Comparison of ENCODE assay signal across 8 cellular contexts in genomic region chr7:55546826-55547225, GRCh38. TPM values are rescaled to one million over a fixed set of nuclear protein-coding genes. Genes with fewer than 3 reads are reported as not detected.
DNase-seq lines count a peak whose midpoint lies in the region; ATAC-seq and TF ChIP-seq lines count a peak whose summit lies in the region.

No MANE protein-coding gene starts in this region.

- H3K36me3 ChIP-seq in OCI-LY3 (replicated peaks; ENCODE audit: low read depth, low read length) (peaks cover 28% of the 10 kb centered on the region), lower lobe of right lung (no peaks in the 10 kb centered on the region), H7 (replicated peaks; ENCODE audit: control insufficient read depth, insufficient read depth, low read length) (no peaks in the 10 kb centered on the region)

- H3K27ac ChIP-seq in OCI-LY3 (ENCODE audit: low read length) = peak overlapping the region; percentile 96
- no peak overlapping the region for H3K27ac ChIP-seq in lower lobe of right lung

- ATAC-seq in HG02642 (IDR thresholded peaks at IDR 0.05; ENCODE audit: poor library complexity, unreplicated experiment) (peak; percentile 29), lower lobe of right lung (peak; percentile 76 to 90)

- DNase-seq in NCI-H345 (lab: John Stamatoyannopoulos, UW) = peak; percentile 31
- no peak for DNase-seq in NCI-H345 treated with DMSO at 0.1 percent for 48 hours (lab: John Stamatoyannopoulos, UW; ENCODE audit: unreplicated experiment)
- peak; percentile 93 for DNase-seq in cerebellar cortex (ENCODE audit: low spot score)
- DNase-seq in lower lobe of right lung = peak; percentile 66
- no peak for DNase-seq in effector CD4-positive, alpha-beta T cell
- no peak for DNase-seq in H7

- peak overlapping the region; percentile 78 for H3K9ac ChIP-seq in OCI-LY3 (ENCODE audit: low read length)

- H2AFZ ChIP-seq in OCI-LY3 (ENCODE audit: low read depth, low read length) = no peak overlapping the region

- H3K9me3 ChIP-seq in OCI-LY3 (ENCODE audit: insufficient read depth, low read length) (no peaks in the 10 kb centered on the region), lower lobe of right lung (no peaks in the 10 kb centered on the region)

- peak overlapping the region; percentile 99 for H3K4me2 ChIP-seq in OCI-LY3 (ENCODE audit: low read length)

- H3K4me3 ChIP-seq in OCI-LY3 (ENCODE audit: low read length) (peak overlapping the region; percentile 74), lower lobe of right lung (no peak overlapping the region), H7 (ENCODE audit: insufficient read depth, low read depth, low read length) (no peak overlapping the region)

- no peak for TF ChIP-seq CTCF in OCI-LY3 (IDR thresholded peaks at IDR 0.05; ENCODE audit: low read depth, low read length)
- no peak for TF ChIP-seq CTCF in lower lobe of right lung (IDR thresholded peaks at IDR 0.05)

- peaks cover 100% of the 10 kb centered on the region for H3K79me2 ChIP-seq in OCI-LY3 (ENCODE audit: low read length)

- H3K4me1 ChIP-seq in OCI-LY3 (ENCODE audit: low read length) = peaks cover 89% of the 10 kb centered on the region
- peaks cover 21% of the 10 kb centered on the region for H3K4me1 ChIP-seq in lower lobe of right lung

- H3K27me3 ChIP-seq in OCI-LY3 (ENCODE audit: low read depth, low read length) = no peaks in the 10 kb centered on the region
- H3K27me3 ChIP-seq in lower lobe of right lung (ENCODE audit: low read depth) = no peaks in the 10 kb centered on the region
- no peaks in the 10 kb centered on the region for H3K27me3 ChIP-seq in H7 (ENCODE audit: control insufficient read depth, insufficient read depth, low read length)

- peaks cover 38% of the 10 kb centered on the region for H4K20me1 ChIP-seq in OCI-LY3 (ENCODE audit: insufficient read depth, low read length)

- intact Hi-C loops in lower lobe of right lung (cut with DNase I) = no loop called here

RNA-seq across cellular contexts. Expression of gene VOPP1, which starts 25.5 kb away (rescaled TPM):
- 66.2 TPM for total RNA-seq in lower lobe of right lung
- total RNA-seq in H7 (2014; rRNA removed; shearing (Covaris generic)) = 87.1 and 103 TPM in 2 replicates

Comparison
In these comparisons a context has a peak if more than half of its experiments do, and no peak if none do; other contexts are left out.
1. DNase-seq: peak in NCI-H345 (single experiment), cerebellar cortex (single experiment) and lower lobe of right lung (single experiment); none in NCI-H345 treated with DMSO at 0.1 percent for 48 hours (single experiment), effector CD4-positive, alpha-beta T cell (single experiment) and H7 (single experiment).